19 cellular contexts compared by ENCODE assay signal in the genomic region with DNA sequence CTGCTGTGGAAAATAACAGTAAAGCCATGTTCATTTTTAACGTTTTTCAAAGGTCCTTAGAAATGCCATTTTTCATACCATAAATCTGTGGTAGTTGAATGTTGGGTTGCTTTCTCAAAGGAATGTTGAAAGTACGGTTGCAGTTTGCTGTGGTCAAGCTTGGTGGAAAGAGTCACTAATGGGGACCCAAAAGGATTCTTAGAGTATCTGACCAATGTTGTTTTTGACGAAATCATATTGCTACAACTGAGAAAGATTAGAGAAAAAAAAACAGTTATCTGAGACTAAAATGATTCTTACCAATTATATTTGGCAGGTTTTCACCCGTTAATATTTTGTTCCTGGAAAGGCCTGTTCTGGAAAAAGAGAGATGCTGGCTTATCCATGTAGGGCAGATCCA.
DNase-seq lines count a peak whose midpoint lies in the region; ATAC-seq and TF ChIP-seq lines count a peak whose summit lies in the region.
"Had no signal": no experiment of that assay in that cellular context is flagged by ENCODE, and none has a peak within 500 bp of the region (broad histone marks: within the 10 kb centered on the region; RNA-seq: fewer than 3 reads in every experiment).

No MANE protein-coding gene starts in this region.

- H2AFZ ChIP-seq in mammary epithelial cell (ENCODE audit: low read depth, low read length) = no peak overlapping the region

- no peaks in the 10 kb centered on the region for H3K36me3 ChIP-seq in mammary epithelial cell (ENCODE audit: insufficient read depth, low read length)
- no peaks in the 10 kb centered on the region for H3K36me3 ChIP-seq in CD8-positive, alpha-beta T cell (ENCODE audit: insufficient read depth, low read length)
- H3K36me3 ChIP-seq: HAP-1 had no signal

- no peak overlapping the region for H3K9ac ChIP-seq in mammary epithelial cell (ENCODE audit: insufficient read depth, low read length)

- in situ Hi-C loops in mammary epithelial cell (cut with MboI; ENCODE audit: low sequenced_read_pairs in 2 of 2) = no loop called here
- in situ Hi-C loops in KBM-7 (cut with MboI; ENCODE audit: low pct_unique_long_range_greater_than_20kb, low sequenced_read_pairs) = no loop called here

- H3K9me3 ChIP-seq in mammary epithelial cell (replicated peaks; ENCODE audit: insufficient read depth, low read length) = no peaks in the 10 kb centered on the region
- no peaks in the 10 kb centered on the region for H3K9me3 ChIP-seq in CD8-positive, alpha-beta T cell (ENCODE audit: low read length)
- H3K9me3 ChIP-seq: Caco-2, HAP-1 had no signal

- H3K4me1 ChIP-seq in mammary epithelial cell (ENCODE audit: insufficient read depth, low read length) = no peaks in the 10 kb centered on the region
- H3K4me1 ChIP-seq in CD8-positive, alpha-beta T cell (ENCODE audit: insufficient read depth, low read length) = no peaks in the 10 kb centered on the region
- H3K4me1 ChIP-seq: Caco-2, HAP-1 had no signal

- no peak overlapping the region for H3K4me3 Mint-ChIP-seq in MCF 10A (ENCODE audit: unreplicated experiment)
- H3K4me3 Mint-ChIP-seq in mesothelial cell of epicardium = no peak overlapping the region
- no peak overlapping the region for H3K4me3 Mint-ChIP-seq in CD8-positive, alpha-beta T cell
- H3K4me3 Mint-ChIP-seq: CD4-positive, alpha-beta memory T cell; HFFc6 had no signal

- no peak overlapping the region for H3K4me2 ChIP-seq in mammary epithelial cell (ENCODE audit: insufficient read depth, low read depth, low read length)

- H3K27me3 Mint-ChIP-seq in MCF 10A (ENCODE audit: insufficient read depth, unreplicated experiment) (no peaks in the 10 kb centered on the region), mesothelial cell of epicardium (ENCODE audit: low read depth) (no peaks in the 10 kb centered on the region)
- H3K27me3 Mint-ChIP-seq in CD8-positive, alpha-beta T cell (ENCODE audit: low read depth) = no peaks in the 10 kb centered on the region
- H3K27me3 Mint-ChIP-seq: CD4-positive, alpha-beta memory T cell had no signal

- H3K9me3 Mint-ChIP-seq in MCF 10A (ENCODE audit: unreplicated experiment) = no peaks in the 10 kb centered on the region
- no peaks in the 10 kb centered on the region for H3K9me3 Mint-ChIP-seq in mesothelial cell of epicardium
- H3K9me3 Mint-ChIP-seq in CD8-positive, alpha-beta T cell = peaks cover 2% of the 10 kb centered on the region
- H3K9me3 Mint-ChIP-seq: HFFc6 had no signal

- intact Hi-C loops in MCF 10A (cut with micrococcal nuclease) = no loop called here
- intact Hi-C loops in mammary epithelial cell (cut with micrococcal nuclease) = no loop called here
- intact Hi-C loops in CD8-positive, alpha-beta T cell (cut with DNase I, micrococcal nuclease) = no loop called here

- CTCF ChIA-PET in MCF 10A (lab: Yijun Ruan, JAX) = interaction anchor here (0.7 kb wide), 1 partner anchor 365 kb away, joined by 7 read pairs; no protein-coding TSS in a partner anchor
- CTCF ChIA-PET in mammary epithelial cell (lab: Charles Lee; ENCODE audit: low non-redundant PET) = no interaction called here
- CTCF ChIA-PET in CD8-positive, alpha-beta T cell (lab: Charles Lee) = no interaction called here

- H3K79me2 ChIP-seq in mammary epithelial cell (ENCODE audit: insufficient read depth, low read length) = no peaks in the 10 kb centered on the region

- H3K27me3 ChIP-seq in mammary epithelial cell (ENCODE audit: insufficient read depth, low read length) = no peaks in the 10 kb centered on the region
- no peaks in the 10 kb centered on the region for H3K27me3 ChIP-seq in CD8-positive, alpha-beta T cell (ENCODE audit: insufficient read depth, low read length)

- dilution Hi-C loops in mammary epithelial cell (cut with HindIII; ENCODE audit: low sequenced_read_pairs) = no loop called here

- H3K4me3 ChIP-seq in mammary epithelial cell (replicated peaks in 1 of 3; ENCODE audit: insufficient read depth in 1 of 3, low read depth in 2 of 3, low read length in 3 of 3) = no peak overlapping the region
- no peak overlapping the region for H3K4me3 ChIP-seq in fibroblast of mammary gland (ENCODE audit: control insufficient read depth, low read depth, low read length)
- H3K4me3 ChIP-seq in CD8-positive, alpha-beta T cell (ENCODE audit: low read depth, low read length) = no peak overlapping the region
- H3K4me3 ChIP-seq: HAP-1 had no signal

- peaks cover 22% of the 10 kb centered on the region for H3K4me1 Mint-ChIP-seq in MCF 10A (ENCODE audit: insufficient read depth, unreplicated experiment)
- peaks cover 59% of the 10 kb centered on the region for H3K4me1 Mint-ChIP-seq in mesothelial cell of epicardium
- no peaks in the 10 kb centered on the region for H3K4me1 Mint-ChIP-seq in CD8-positive, alpha-beta T cell (ENCODE audit: low read depth)
- H3K4me1 Mint-ChIP-seq: CD4-positive, alpha-beta memory T cell had no signal

- POLR2A ChIA-PET in MCF 10A (lab: Yijun Ruan, JAX) = interaction anchor here (1.1 to 4.9 kb wide), 13 partner anchors 9 to 523 kb away, joined by 3 to 32 read pairs (median 4); a partner anchor contains a TSS
- POLR2A ChIA-PET in CD8-positive, alpha-beta T cell (lab: Charles Lee) = no interaction called here

- WGBS in mammary epithelial cell (ENCODE audit: low coverage, missing lambda C conversion rate) = 94% methylated on average over 4 of the region's 4 CpGs

- peak overlapping the region; percentile 81 for H3K27ac Mint-ChIP-seq in MCF 10A (ENCODE audit: low read depth, unreplicated experiment)
- peak overlapping the region; percentile 78 for H3K27ac Mint-ChIP-seq in mesothelial cell of epicardium
- no peak overlapping the region for H3K27ac Mint-ChIP-seq in CD8-positive, alpha-beta T cell
- H3K27ac Mint-ChIP-seq: CD4-positive, alpha-beta memory T cell; HFFc6 had no signal

- BruUV-seq in MCF 10A (replicated peaks; lab: Mats Ljungman, UMichigan) (no TSS peak), mammary epithelial cell (replicated peaks; lab: Mats Ljungman, UMichigan) (no TSS peak)

- no peaks in the 10 kb centered on the region for H4K20me1 ChIP-seq in mammary epithelial cell (ENCODE audit: insufficient read depth, low read length)

- TF ChIP-seq CTCF in MCF 10A (IDR thresholded peaks at IDR 0.05; ENCODE audit: unreplicated experiment) (no peak), mammary epithelial cell (conservative IDR thresholded peaks at IDR 0.05 in 1 of 2, IDR thresholded peaks at IDR 0.05 in 1 of 2; ENCODE audit: extremely low read depth in 1 of 2, insufficient read depth in 1 of 2, low read depth in 1 of 2, low read length in 2 of 2) (no peak), fibroblast of mammary gland (conservative IDR thresholded peaks at IDR 0.05; ENCODE audit: control insufficient read depth, insufficient read depth, low read depth, low read length) (no peak), mesothelial cell of epicardium (IDR thresholded peaks at IDR 0.05; ENCODE audit: unreplicated experiment) (no peak)
- TF ChIP-seq CTCF in CD8-positive, alpha-beta T cell (IDR thresholded peaks at IDR 0.05) = no peak

- no peak for ATAC-seq in CD8-positive, alpha-beta T cell

- no peaks in the 10 kb centered on the region for H3K36me3 Mint-ChIP-seq in MCF 10A (ENCODE audit: insufficient read depth, unreplicated experiment)
- no peaks in the 10 kb centered on the region for H3K36me3 Mint-ChIP-seq in mesothelial cell of epicardium
- H3K36me3 Mint-ChIP-seq in CD8-positive, alpha-beta T cell = no peaks in the 10 kb centered on the region
- H3K36me3 Mint-ChIP-seq: CD4-positive, alpha-beta memory T cell had no signal

- DNase-seq in MCF 10A (ENCODE audit: unreplicated experiment) = no peak
- DNase-seq in mammary epithelial cell = no peak
- peak; percentile 28 for DNase-seq in fibroblast of mammary gland (ENCODE audit: low read depth)
- DNase-seq in mesothelial cell of epicardium (ENCODE audit: low spot score in 2 of 2, unreplicated experiment in 2 of 2) = no peak
- peak; percentile 61 for DNase-seq in stromal cell of bone marrow (ENCODE audit: low read depth)
- no peak for DNase-seq in T-helper 2 cell
- DNase-seq in KBM-7 = no peak
- no peak for DNase-seq in CD8-positive, alpha-beta T cell
- DNase-seq: ACHN; C1 segment of cervical spinal cord; CD4-positive, alpha-beta memory T cell; DMS 273 treated with DMSO at 0.1 percent for 48 hours; DMS79 treated with DMSO at 0.1 percent for 48 hours; GF-D8; GOT3; HFFc6 had no signal

- no peak overlapping the region for H3K27ac ChIP-seq in mammary epithelial cell (ENCODE audit: insufficient read depth, low read depth, low read length)
- H3K27ac ChIP-seq in CD8-positive, alpha-beta T cell (ENCODE audit: low read depth, low read length) = no peak overlapping the region
- H3K27ac ChIP-seq: 22Rv1 had no signal

Comparison
In these comparisons a context has a peak if more than half of its experiments do, and no peak if none do; other contexts are left out.
1. DNase-seq: peak in fibroblast of mammary gland (single experiment) and stromal cell of bone marrow (single experiment); none in MCF 10A (single experiment), mammary epithelial cell (single experiment), mesothelial cell of epicardium (0 of 2), T-helper 2 cell (0 of 5), KBM-7 (single experiment) and CD8-positive, alpha-beta T cell (0 of 7).